In genomic region chrX:49199906-49200771, GRCh38 we compare ENCODE assay signal across 1 cellular context.
TF ChIP-seq lines count a peak whose summit lies in the region.

Gene SYP, minus strand, starts transcription at chrX:49200193. Its CDS starts 7 bp downstream, at chrX:49200186.

TF ChIP-seq in K562, 482 proteins besides CTCF, POLR2A, EP300 and RAD21 (continued from another document and continues in another):
- TF ChIP-seq TSHZ1 (CRISPR knock-in tag; IDR thresholded peaks at IDR 0.05), result no peak
- no peak for TF ChIP-seq ZNF57 (CRISPR knock-in tag; IDR thresholded peaks at IDR 0.05)
- TF ChIP-seq RFX5 (IDR thresholded peaks at IDR 0.05; ENCODE audit: low read depth, low read length), result no peak
- TF ChIP-seq GMEB1 (CRISPR knock-in tag; IDR thresholded peaks at IDR 0.05), result peak; percentile 94
- no peak for TF ChIP-seq NR0B1 (IDR thresholded peaks at IDR 0.05; ENCODE audit: partially characterized antibody)
- TF ChIP-seq ZNF165 (CRISPR knock-in tag; IDR thresholded peaks at IDR 0.05; ENCODE audit: borderline replicate concordance), result no peak
- TF ChIP-seq SMAD3 (CRISPR knock-in tag; conservative IDR thresholded peaks at IDR 0.05), result no peak
- peak; percentile 82 for TF ChIP-seq TBP (optimal IDR thresholded peaks at IDR 0.05; ENCODE audit: low read depth, low read length)
- TF ChIP-seq ZNF639 (CRISPR knock-in tag; conservative IDR thresholded peaks at IDR 0.05 in 1 of 2, IDR thresholded peaks at IDR 0.05 in 1 of 2), result peak in 1 of 2 experiments; percentile 83; a peak in 2 of 4 replicates
- TF ChIP-seq MAX (CRISPR knock-in tag; IDR thresholded peaks at IDR 0.05), result peak; percentile 48
- no peak for TF ChIP-seq RERE (CRISPR knock-in tag; IDR thresholded peaks at IDR 0.05; ENCODE audit: borderline replicate concordance)
- TF ChIP-seq MTA3 (IDR thresholded peaks at IDR 0.05; ENCODE audit: borderline replicate concordance), result peak; percentile 74; the same call in 1 of the 2 replicates
- TF ChIP-seq ELK1 (CRISPR knock-in tag; IDR thresholded peaks at IDR 0.05), result no peak
- peak; percentile 93 for TF ChIP-seq HMGN3 (IDR thresholded peaks at IDR 0.05; ENCODE audit: borderline replicate concordance, extremely low read depth, insufficient read length, low read depth, low read length)
- TF ChIP-seq ZNF124 (CRISPR knock-in tag; IDR thresholded peaks at IDR 0.05), result no peak
- no peak for TF ChIP-seq HMG20A (CRISPR knock-in tag; conservative IDR thresholded peaks at IDR 0.05)
- no peak for TF ChIP-seq ZNF407 (IDR thresholded peaks at IDR 0.05; ENCODE audit: low read depth)
- TF ChIP-seq ZNF785 (CRISPR knock-in tag; IDR thresholded peaks at IDR 0.05), result no peak
- no peak for TF ChIP-seq OTX1 (CRISPR knock-in tag; IDR thresholded peaks at IDR 0.05)
- peak in 1 of 2 experiments; percentile 76; a peak in 2 of 4 replicates for TF ChIP-seq HDAC1 (IDR thresholded peaks at IDR 0.05)
- TF ChIP-seq ZBTB49 (CRISPR knock-in tag; IDR thresholded peaks at IDR 0.05; ENCODE audit: borderline replicate concordance), result no peak
- TF ChIP-seq MECOM (CRISPR knock-in tag; IDR thresholded peaks at IDR 0.05), result no peak
- TF ChIP-seq HNRNPLL (IDR thresholded peaks at IDR 0.05; ENCODE audit: low read depth, low read length, poor library complexity, severe bottlenecking), result no peak
